In the genomic region with DNA sequence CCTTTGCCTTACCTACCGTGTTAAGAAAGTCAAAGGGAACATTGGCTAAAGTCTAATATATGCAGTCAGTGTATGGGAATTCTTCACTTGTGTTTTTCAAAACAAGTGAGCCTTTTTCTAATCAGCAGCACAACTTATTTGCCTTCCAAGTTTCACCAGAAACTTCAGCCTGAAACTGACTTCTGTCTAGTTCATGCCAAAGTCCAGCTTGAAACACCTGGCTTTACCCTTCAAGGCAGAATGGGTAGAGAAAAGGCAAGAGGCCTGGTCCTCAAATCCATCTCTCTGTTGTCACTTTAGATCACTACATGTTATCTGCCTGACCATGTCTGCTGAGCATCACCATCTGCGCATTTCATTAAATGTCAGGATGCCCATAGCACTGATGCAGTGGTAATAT, we compare ENCODE assay signal across 7 cellular contexts.
DNase-seq lines count a peak whose midpoint lies in the region; ATAC-seq, FAIRE-seq and TF ChIP-seq lines count a peak whose summit lies in the region.
"Not testable (repeated sequence)": the region's sequence is repeated elsewhere in the genome, so short reads cannot be mapped to it uniquely, and the experiment has no call there.

No MANE protein-coding gene starts in this region.

- not testable (repeated sequence) for TF ChIP-seq CTCF in CD8-positive, alpha-beta T cell (IDR thresholded peaks at IDR 0.05); H1 (IDR thresholded peaks at IDR 0.05; ENCODE audit: control extremely low read depth in 1 of 3, insufficient read depth in 1 of 3, low read depth in 1 of 3, low read length in 3 of 3)

- not testable (repeated sequence) for H2BK12ac ChIP-seq in H1 (ENCODE audit: low read depth, low read length)

- not testable (repeated sequence) for H3K23ac ChIP-seq in H1 (ENCODE audit: insufficient read length)

- not testable (repeated sequence) for TF ChIP-seq RAD21 in H1 (IDR thresholded peaks at IDR 0.05 in 1 of 2, conservative IDR thresholded peaks at IDR 0.05 in 1 of 2; ENCODE audit: low read depth in 2 of 2, low read length in 2 of 2)

- H3K23me2 ChIP-seq in H1 (ENCODE audit: low read depth, low read length), result not testable (repeated sequence)

- H3K4me3 Mint-ChIP-seq in CD8-positive, alpha-beta T cell, result peak overlapping the region; percentile 1
- H3K4me3 Mint-ChIP-seq in activated naive CD8-positive, alpha-beta T cell treated with anti-CD3 and anti-CD28 coated beads, Interleukin-2, amount 10 ng/mL, durations not matched to agents 7 days and 5 days, result peak overlapping the region; percentile 10

- not testable (repeated sequence) for H3K79me2 ChIP-seq in H1 (ENCODE audit: control insufficient read depth in 1 of 2, insufficient read depth in 2 of 2, low read length in 2 of 2)

- not testable (repeated sequence) for TF ChIP-seq EP300 in H1 (IDR thresholded peaks at IDR 0.05; ENCODE audit: borderline replicate concordance in 1 of 2, low read depth in 2 of 2, low read length in 2 of 2)

- DNase-seq in CD8-positive, alpha-beta T cell; GM12892 (ENCODE audit: insufficient read length); activated naive CD8-positive, alpha-beta T cell treated with anti-CD3 and anti-CD28 coated beads, Interleukin-2, amount 10 ng/mL, durations not matched to agents 7 days and 5 days; H1 (ENCODE audit: low read depth in 1 of 2, low spot score in 2 of 2); small intestine: not testable (repeated sequence)

- H3K4me3 ChIP-seq in CD8-positive, alpha-beta T cell (ENCODE audit: low read depth, low read length); H1 (ENCODE audit: extremely low read depth in 1 of 4, insufficient read depth in 2 of 4, low read depth in 3 of 4, low read length in 4 of 4); small intestine (ENCODE audit: low read depth in 1 of 2, low read length in 2 of 2): not testable (repeated sequence)

- not testable (repeated sequence) for ATAC-seq in CD8-positive, alpha-beta T cell; activated naive CD8-positive, alpha-beta T cell treated with anti-CD3 and anti-CD28 coated beads, Interleukin-2, amount 10 ng/mL, durations not matched to agents 7 days and 5 days (ENCODE audit: low read depth)
- ATAC-seq in GM19397 (IDR thresholded peaks at IDR 0.05; ENCODE audit: unreplicated experiment) (peak; percentile 63), HG02571 (IDR thresholded peaks at IDR 0.05; ENCODE audit: unreplicated experiment) (peak; percentile 53)

- CTCF ChIA-PET in CD8-positive, alpha-beta T cell (lab: Charles Lee), result not testable (repeated sequence)
- CTCF ChIA-PET in H1 (lab: Charles Lee; ENCODE audit: partially characterized antibody), result interaction anchor here (0.8 to 1.3 kb wide), 3 partner anchors 54 to 89 kb away, joined by 3 to 4 read pairs (median 4); no protein-coding TSS in a partner anchor

- not testable (repeated sequence) for H3K36me3 ChIP-seq in CD8-positive, alpha-beta T cell (ENCODE audit: insufficient read depth, low read length); H1 (ENCODE audit: control insufficient read depth in 2 of 4, insufficient read depth in 4 of 4, low read length in 3 of 4); small intestine (ENCODE audit: control insufficient read depth in 2 of 2, insufficient read depth in 2 of 2, low read length in 2 of 2)

- not testable (repeated sequence) for H4K20me1 ChIP-seq in H1 (replicated peaks in 1 of 2; ENCODE audit: control insufficient read depth in 1 of 2, insufficient read depth in 2 of 2, low read length in 2 of 2)

- not testable (repeated sequence) for H4K8ac ChIP-seq in H1 (ENCODE audit: extremely low read depth, insufficient read depth, low read length)

- H2AFZ ChIP-seq in H1 (ENCODE audit: low read length), result not testable (repeated sequence)

- H2BK120ac ChIP-seq in H1 (replicated peaks; ENCODE audit: low read depth, low read length), result not testable (repeated sequence)

- POLR2A ChIA-PET in CD8-positive, alpha-beta T cell (lab: Charles Lee); activated naive CD8-positive, alpha-beta T cell treated with anti-CD3 and anti-CD28 coated beads, Interleukin-2, amount 10 ng/mL, durations not matched to agents 7 days and 5 days (lab: Charles Lee); H1 (lab: Charles Lee; ENCODE audit: partially characterized antibody): not testable (repeated sequence)

- H3K27me3 Mint-ChIP-seq in CD8-positive, alpha-beta T cell (ENCODE audit: low read depth); activated naive CD8-positive, alpha-beta T cell treated with anti-CD3 and anti-CD28 coated beads, Interleukin-2, amount 10 ng/mL, durations not matched to agents 7 days and 5 days: not testable (repeated sequence)

- not testable (repeated sequence) for H3K9me3 ChIP-seq in CD8-positive, alpha-beta T cell (ENCODE audit: low read length); H1 (ENCODE audit: insufficient read depth in 2 of 2, low read depth in 1 of 2, low read length in 1 of 2); small intestine (ENCODE audit: control insufficient read depth, low read depth)

- H3K9me3 Mint-ChIP-seq in CD8-positive, alpha-beta T cell; activated naive CD8-positive, alpha-beta T cell treated with anti-CD3 and anti-CD28 coated beads, Interleukin-2, amount 10 ng/mL, durations not matched to agents 7 days and 5 days: not testable (repeated sequence)

- not testable (repeated sequence) for H3K36me3 Mint-ChIP-seq in CD8-positive, alpha-beta T cell; activated naive CD8-positive, alpha-beta T cell treated with anti-CD3 and anti-CD28 coated beads, Interleukin-2, amount 10 ng/mL, durations not matched to agents 7 days and 5 days

- not testable (repeated sequence) for H3K27ac Mint-ChIP-seq in CD8-positive, alpha-beta T cell; activated naive CD8-positive, alpha-beta T cell treated with anti-CD3 and anti-CD28 coated beads, Interleukin-2, amount 10 ng/mL, durations not matched to agents 7 days and 5 days

- 86% methylated on average over 1 of the region's 2 CpGs; no CpG with 5 or more reads in 1 of the 2 experiments for WGBS in H1 (ENCODE audit: extremely low coverage in 1 of 2, insufficient coverage in 1 of 2, insufficient read length in 1 of 2, insufficient replicate concordance in 2 of 2, low coverage in 1 of 2, low lambda C conversion rate in 2 of 2, missing lambda C conversion rate in 1 of 2), 2 experiments
- 11 to 70% (median 42%) methylated on average over 1 of the region's 2 CpGs for WGBS in small intestine, 3 donors

- H3K27ac ChIP-seq in CD8-positive, alpha-beta T cell (ENCODE audit: low read depth, low read length); H1 (ENCODE audit: low read depth, low read length); small intestine (ENCODE audit: low read depth in 1 of 2, low read length in 1 of 2): not testable (repeated sequence)

- not testable (repeated sequence) for H3K4me1 Mint-ChIP-seq in CD8-positive, alpha-beta T cell (ENCODE audit: low read depth); activated naive CD8-positive, alpha-beta T cell treated with anti-CD3 and anti-CD28 coated beads, Interleukin-2, amount 10 ng/mL, durations not matched to agents 7 days and 5 days

- not testable (repeated sequence) for H3K14ac ChIP-seq in H1 (ENCODE audit: insufficient read length)

- H4K5ac ChIP-seq in H1 (ENCODE audit: insufficient read length, low read depth, low read length), result not testable (repeated sequence)

- not testable (repeated sequence) for H3K18ac ChIP-seq in H1 (ENCODE audit: extremely low read depth, low read length)

- H2BK15ac ChIP-seq in H1 (ENCODE audit: low read length), result not testable (repeated sequence)

- FAIRE-seq in GM12892 (lab: Jason Lieb, UNC) (peak; percentile 38), H1 (lab: Jason Lieb, UNC) (peak; percentile 82), small intestine (lab: Jason Lieb, UNC) (peak; percentile 19)

- H2BK20ac ChIP-seq in H1 (ENCODE audit: low read length), result not testable (repeated sequence)

- not testable (repeated sequence) for TF ChIP-seq POLR2A in GM12892 (IDR thresholded peaks at IDR 0.05; ENCODE audit: low read depth, low read length); H1 (IDR thresholded peaks at IDR 0.05; ENCODE audit: control extremely low read depth in 1 of 2, low read depth in 2 of 2, low read length in 2 of 2)

- H2AK5ac ChIP-seq in H1 (ENCODE audit: low read depth, low read length), result not testable (repeated sequence)

- not testable (repeated sequence) for H3K9ac ChIP-seq in H1 (replicated peaks in 1 of 4; ENCODE audit: extremely low read depth in 1 of 4, low read depth in 3 of 4, low read length in 3 of 4)

- not testable (repeated sequence) for H3K27me3 ChIP-seq in CD8-positive, alpha-beta T cell (ENCODE audit: insufficient read depth, low read length); H1 (replicated peaks in 1 of 4; ENCODE audit: control insufficient read depth in 3 of 4, extremely low read depth in 1 of 4, insufficient read depth in 3 of 4, low read length in 3 of 4); small intestine (ENCODE audit: control insufficient read depth in 2 of 2, insufficient read depth in 2 of 2, low read length in 2 of 2)

- not testable (repeated sequence) for H3K4me1 ChIP-seq in CD8-positive, alpha-beta T cell (ENCODE audit: insufficient read depth, low read length); H1 (replicated peaks in 1 of 4; ENCODE audit: control insufficient read depth in 3 of 4, insufficient read depth in 4 of 4, low read length in 3 of 4); small intestine (ENCODE audit: control insufficient read depth in 2 of 2, insufficient read depth in 1 of 2, low read depth in 1 of 2, low read length in 1 of 2)

- intact Hi-C loops in CD8-positive, alpha-beta T cell (cut with DNase I, micrococcal nuclease), result not testable (repeated sequence)

- not testable (repeated sequence) for H3K79me1 ChIP-seq in H1 (ENCODE audit: low read depth, low read length)

- not testable (repeated sequence) for H3K56ac ChIP-seq in H1 (replicated peaks; ENCODE audit: insufficient read length, low read depth, low read length)

- not testable (repeated sequence) for H3K4ac ChIP-seq in H1 (replicated peaks; ENCODE audit: insufficient read length, low read depth, low read length)

- not testable (repeated sequence) for H3K4me2 ChIP-seq in H1 (ENCODE audit: insufficient read depth in 1 of 2, low read depth in 2 of 2, low read length in 2 of 2)

- not testable (repeated sequence) for H2BK5ac ChIP-seq in H1 (ENCODE audit: low read depth, low read length)

- not testable (repeated sequence) for H4K91ac ChIP-seq in H1 (replicated peaks; ENCODE audit: insufficient read length, low read length)
